In genomic region chr19:11418166-11418517, GRCh38 we compare ENCODE assay signal across 10 cellular contexts. TPM values are rescaled to one million over a fixed set of nuclear protein-coding genes. Genes with fewer than 3 reads are reported as not detected.
DNase-seq lines count a peak whose midpoint lies in the region; ATAC-seq and TF ChIP-seq lines count a peak whose summit lies in the region.
"Had no signal": no experiment of that assay in that cellular context is flagged by ENCODE, and none has a peak within 500 bp of the region (broad histone marks: within the 10 kb centered on the region; RNA-seq: fewer than 3 reads in every experiment).

No MANE protein-coding gene starts in this region.

- TF ChIP-seq RAD21 in Ishikawa (IDR thresholded peaks at IDR 0.05; ENCODE audit: low read depth) (no peak), neural cell (conservative IDR thresholded peaks at IDR 0.05) (no peak)

- H3K9ac ChIP-seq in neural cell (ENCODE audit: low read length), result peak overlapping the region; percentile 10

- H3K27ac ChIP-seq in neural cell (ENCODE audit: low read length), result no peak overlapping the region
- no peak overlapping the region for H3K27ac ChIP-seq in sigmoid colon
- H3K27ac ChIP-seq: foreskin keratinocyte, SK-N-MC had no signal

- H3F3A ChIP-seq in neural cell (ENCODE audit: insufficient read depth, low read length, poor library complexity, severe bottlenecking), result no peaks in the 10 kb centered on the region

- no peak overlapping the region for H2AFZ ChIP-seq in neural cell (ENCODE audit: low read depth, low read length)

- POLR2A ChIA-PET in BJ (lab: Charles Lee), result no interaction called here

- H3K79me2 ChIP-seq in neural cell (replicated peaks; ENCODE audit: insufficient read depth, low read length), result no peaks in the 10 kb centered on the region

- peaks cover 1% of the 10 kb centered on the region; the same call in 1 of the 2 replicates for H3K27me3 ChIP-seq in BJ (ENCODE audit: control insufficient read depth, insufficient read depth, low read length)
- peaks cover 69% of the 10 kb centered on the region for H3K27me3 ChIP-seq in neural cell (ENCODE audit: insufficient read depth, low read depth, low read length)
- peaks cover 42 to 70% (median 51%) of the 10 kb centered on the region in 3 donors for H3K27me3 ChIP-seq in sigmoid colon

- DNase-seq in BJ (ENCODE audit: low read depth), result no peak
- DNase-seq in epithelial cell of proximal tubule (ENCODE audit: low read depth), result no peak
- no peak for DNase-seq in NCI-H446 (lab: John Stamatoyannopoulos, UW)
- no peak for DNase-seq in sigmoid colon
- no peak for DNase-seq in NCI-H187 treated with DMSO at 0.1 percent for 48 hours (lab: John Stamatoyannopoulos, UW)
- DNase-seq: foreskin keratinocyte had no signal

- CTCF ChIA-PET in BJ (lab: Yijun Ruan, JAX), result interaction anchor here (4.9 kb wide), 1 partner anchor 36 kb away, joined by 27 read pairs; no protein-coding TSS in a partner anchor

- H3K4me1 ChIP-seq in sigmoid colon, result peaks cover 0 to 41% (median 33%) of the 10 kb centered on the region in 4 donors

- no peaks in the 10 kb centered on the region for H4K20me1 ChIP-seq in neural cell (ENCODE audit: insufficient read depth)

- TF ChIP-seq EP300 in Ishikawa (IDR thresholded peaks at IDR 0.05; ENCODE audit: borderline replicate concordance) (no peak), neural cell (conservative IDR thresholded peaks at IDR 0.05; ENCODE audit: poor library complexity, severe bottlenecking) (no peak), sigmoid colon (IDR thresholded peaks at IDR 0.05) (no peak)

- H3K36me3 ChIP-seq in BJ (ENCODE audit: control insufficient read depth, insufficient read depth, low read length), result no peaks in the 10 kb centered on the region
- H3K36me3 ChIP-seq in neural cell (ENCODE audit: insufficient read depth, low read length), result no peaks in the 10 kb centered on the region
- H3K36me3 ChIP-seq in sigmoid colon, result no peaks in the 10 kb centered on the region

- WGBS in sigmoid colon, 2 donors, result 5% methylated on average over 12 to 13 of the region's 14 CpGs

- no peak for ATAC-seq in HG03139 (IDR thresholded peaks at IDR 0.05; ENCODE audit: unreplicated experiment)
- ATAC-seq: foreskin keratinocyte had no signal

- H3K4me3 ChIP-seq in BJ (ENCODE audit: low read depth, low read length), result peak overlapping the region; percentile 50
- peak overlapping the region; percentile 70 for H3K4me3 ChIP-seq in epithelial cell of proximal tubule (ENCODE audit: low read depth, low read length)
- peak overlapping the region; percentile 56 for H3K4me3 ChIP-seq in neural cell (ENCODE audit: low read length)
- H3K4me3 ChIP-seq in sigmoid colon, result peak overlapping the region in 2 of 4 donors; percentile 36 to 38
- H3K4me3 ChIP-seq: SK-N-MC had no signal

- TF ChIP-seq CTCF in BJ (IDR thresholded peaks at IDR 0.05; ENCODE audit: insufficient read depth, low read depth, low read length), result no peak
- TF ChIP-seq CTCF in epithelial cell of proximal tubule (conservative IDR thresholded peaks at IDR 0.05; ENCODE audit: low read depth, low read length), result no peak
- TF ChIP-seq CTCF in neural cell (IDR thresholded peaks at IDR 0.05; ENCODE audit: poor library complexity, severe bottlenecking), result no peak
- no peak for TF ChIP-seq CTCF in sigmoid colon (IDR thresholded peaks at IDR 0.05)

- H3K9me3 ChIP-seq in neural cell (ENCODE audit: low read length) (peaks cover 8% of the 10 kb centered on the region), sigmoid colon (no peaks in the 10 kb centered on the region)

- no peak for TF ChIP-seq POLR2A in sigmoid colon (IDR thresholded peaks at IDR 0.05)

- H3K4me2 ChIP-seq in neural cell (ENCODE audit: low read length), result no peak overlapping the region

- intact Hi-C loops in sigmoid colon (cut with DNase I), result no loop called here

- H3K9me2 ChIP-seq in neural cell (ENCODE audit: insufficient read depth, low read length), result no peaks in the 10 kb centered on the region

TF ChIP-seq in Ishikawa, 13 proteins besides CTCF, POLR2A, EP300 and RAD21:
- 0 out of 2 replicates have a peak, but pooled peaks have one; percentile 20 for TF ChIP-seq TAF1 (IDR thresholded peaks at IDR 0.05; ENCODE audit: low read depth)
- no peak for TF ChIP-seq NFIC (IDR thresholded peaks at IDR 0.05)
TF ChIP-seq in Ishikawa: peak in this region for 1.

TF ChIP-seq in neural cell, 6 proteins besides CTCF, POLR2A, EP300 and RAD21:
- TF ChIP-seq EZH2 (IDR thresholded peaks at IDR 0.05; ENCODE audit: borderline replicate concordance, insufficient read depth, low read length, poor library complexity, severe bottlenecking) (peak; percentile 81), POLR2AphosphoS5 (IDR thresholded peaks at IDR 0.05) (no peak)

RNA-seq across cellular contexts. Expression of gene RGL3, which starts 1.0 kb away (rescaled TPM):
- polyA plus RNA-seq in BJ (2011; rRNA removed), result 1.4 and 2.3 TPM in 2 replicates
- polyA minus RNA-seq in BJ (2011; rRNA and poly(A)+ RNA removed), result 1.3 and 1.7 TPM in 2 replicates
- total RNA-seq in epithelial cell of proximal tubule, result 3.1 and 19.0 TPM in 2 replicates
- polyA plus RNA-seq in neural cell, result not detected in 2 replicates
- polyA minus RNA-seq in neural cell, result not detected in 2 replicates
- 10 to 100 TPM in 1 of 4 donors, 1 to 10 TPM in 3; 1.1 to 15.5 (median 1.9) TPM for total RNA-seq in sigmoid colon
- 1 to 10 TPM; 1.8 to 8.5 (median 4.2) TPM for polyA plus RNA-seq in sigmoid colon
- total RNA-seq: foreskin keratinocyte had no signal

RNA-seq across cellular contexts. Expression of gene ODAD3, which starts 16.8 kb away (rescaled TPM):
- polyA plus RNA-seq in BJ (2011; rRNA removed) (0.16 and 0.38 TPM in 2 replicates), neural cell (3.4 and 5.4 TPM in 2 replicates), sigmoid colon (1 to 10 TPM in 1 of 3 donors, under 1 TPM in 1, not detected in 1; 0.29 to 1.4 TPM)
- polyA minus RNA-seq in BJ (2011; rRNA and poly(A)+ RNA removed), result not detected in 2 replicates
- total RNA-seq in epithelial cell of proximal tubule (0.40 TPM in 1 of 2 replicates, not detected in the other), sigmoid colon (not detected)
- 1.6 and 1.7 TPM in 2 replicates for polyA minus RNA-seq in neural cell

RNA-seq across cellular contexts. Expression of gene PRKCSH, which starts 17.3 kb away (rescaled TPM):
- polyA plus RNA-seq in BJ (2011; rRNA removed) (137 and 348 TPM in 2 replicates), neural cell (29.6 and 70.2 TPM in 2 replicates), sigmoid colon (100 to 1,000 TPM in 1 of 3 donors, 10 to 100 TPM in 2; 65.0 to 187 (median 96.7) TPM)
- polyA minus RNA-seq in BJ (2011; rRNA and poly(A)+ RNA removed), result 107 and 140 TPM in 2 replicates
- total RNA-seq in epithelial cell of proximal tubule (184 and 243 TPM in 2 replicates), sigmoid colon (10 to 100 TPM; 57.6 to 98.0 (median 83.9) TPM)
- 50.6 and 51.6 TPM in 2 replicates for polyA minus RNA-seq in neural cell

RNA-seq across cellular contexts. Expression of gene EPOR, which starts 34.0 kb away (rescaled TPM):
- polyA plus RNA-seq in BJ (2011; rRNA removed) (3.8 and 5.9 TPM in 2 replicates), neural cell (3.1 and 5.8 TPM in 2 replicates), sigmoid colon (1 to 10 TPM in 1 of 3 donors, under 1 TPM in 1, not detected in 1; 0.46 to 3.3 TPM)
- 2.2 and 2.4 TPM in 2 replicates for polyA minus RNA-seq in BJ (2011; rRNA and poly(A)+ RNA removed)
- total RNA-seq in epithelial cell of proximal tubule (4.3 and 5.2 TPM in 2 replicates), sigmoid colon (1 to 10 TPM in 3 of 4 donors, under 1 TPM in 1; 0.83 to 4.9 (median 2.4) TPM)
- 3.2 and 3.4 TPM in 2 replicates for polyA minus RNA-seq in neural cell

RNA-seq across cellular contexts. Expression of gene SWSAP1, which starts 43.7 kb away (rescaled TPM):
- polyA plus RNA-seq in BJ (2011; rRNA removed), result 1.0 TPM in 2 replicates
- polyA minus RNA-seq in BJ (2011; rRNA and poly(A)+ RNA removed), result 0.14 and 0.57 TPM in 2 replicates
- 1.2 and 2.7 TPM in 2 replicates for total RNA-seq in epithelial cell of proximal tubule
- polyA plus RNA-seq in neural cell, result 2.1 and 2.4 TPM in 2 replicates
- 3.6 and 4.1 TPM in 2 replicates for polyA minus RNA-seq in neural cell
- 1 to 10 TPM in 2 of 4 donors, under 1 TPM in 2; 0.71 to 1.8 (median 0.96) TPM for total RNA-seq in sigmoid colon
- 1 to 10 TPM; 3.0 to 4.3 (median 3.9) TPM for polyA plus RNA-seq in sigmoid colon
